In genomic region chr5:302951-303350, GRCh38 we compare ENCODE assay signal across 15 cellular contexts. TPM values are rescaled to one million over a fixed set of nuclear protein-coding genes. Genes with fewer than 3 reads are reported as not detected.
DNase-seq lines count a peak whose midpoint lies in the region; ATAC-seq and TF ChIP-seq lines count a peak whose summit lies in the region.
"Had no signal": no experiment of that assay in that cellular context is flagged by ENCODE, and none has a peak within 500 bp of the region (broad histone marks: within the 10 kb centered on the region; RNA-seq: fewer than 3 reads in every experiment).

No MANE protein-coding gene starts in this region.

- in situ Hi-C loops in GM13977 (cut with MboI; ENCODE audit: low pct_unique_long_range_greater_than_20kb, low sequenced_read_pairs, unreplicated experiment): no loop called here

- H3K79me2 ChIP-seq in GM23338 (replicated peaks; ENCODE audit: insufficient read depth) (peaks cover 9% of the 10 kb centered on the region), OCI-LY1 (ENCODE audit: insufficient read depth, low read length) (no peaks in the 10 kb centered on the region)

- no peaks in the 10 kb centered on the region for H3K27me3 ChIP-seq in GM23338 (ENCODE audit: insufficient read depth)
- no peaks in the 10 kb centered on the region for H3K27me3 ChIP-seq in OCI-LY1 (ENCODE audit: insufficient read depth, low read length)
- no peaks in the 10 kb centered on the region for H3K27me3 ChIP-seq in sigmoid colon

- intact Hi-C loops in left colon (cut with DNase I, micrococcal nuclease): no loop called here
- intact Hi-C loops in sigmoid colon (cut with DNase I): no loop called here

- H3K9me3 Mint-ChIP-seq in GM23338: peaks cover 3% of the 10 kb centered on the region; the same call in 2 of the 3 replicates

- no peak for TF ChIP-seq POLR2A in sigmoid colon (IDR thresholded peaks at IDR 0.05)

- H3K9me3 ChIP-seq in OCI-LY1 (ENCODE audit: low read length): no peaks in the 10 kb centered on the region
- H3K9me3 ChIP-seq in sigmoid colon: no peaks in the 10 kb centered on the region

- peaks cover 10% of the 10 kb centered on the region for H3K36me3 Mint-ChIP-seq in GM23338 (ENCODE audit: low read depth)

- ATAC-seq in GM23338 (no peak), left colon (peak; percentile 50), HG03159 (IDR thresholded peaks at IDR 0.05; ENCODE audit: unreplicated experiment) (no peak)
- ATAC-seq: PC-3, SK-N-SH treated with all-trans-retinoic acid at 6 μM for 48 hours had no signal

- H2AFZ ChIP-seq in GM23338 (no peak overlapping the region), OCI-LY1 (ENCODE audit: low read length) (no peak overlapping the region)
- H2AFZ ChIP-seq: GM23248 had no signal

- peaks cover 43% of the 10 kb centered on the region for H3K4me1 Mint-ChIP-seq in GM23338

- no peak overlapping the region for H3K4me3 Mint-ChIP-seq in GM23338

- WGBS in sigmoid colon, 2 donors: 46 to 70% methylated on average over 9 of the region's 9 CpGs

- H4K20me1 ChIP-seq in GM23338 (replicated peaks; ENCODE audit: insufficient read depth): no peaks in the 10 kb centered on the region; the same call in 1 of the 2 replicates
- H4K20me1 ChIP-seq in OCI-LY1 (ENCODE audit: insufficient read depth, low read length): no peaks in the 10 kb centered on the region

- peaks cover 2% of the 10 kb centered on the region; the same call in 1 of the 2 replicates for H3K4me1 ChIP-seq in GM23338 (ENCODE audit: insufficient read depth)
- H3K4me1 ChIP-seq in OCI-LY1 (ENCODE audit: insufficient read depth, low read length, severe bottlenecking): peaks cover 17% of the 10 kb centered on the region
- no peaks in the 10 kb centered on the region for H3K4me1 ChIP-seq in sigmoid colon

- H3K9ac ChIP-seq in OCI-LY1 (ENCODE audit: low read length): no peak overlapping the region
- H3K9ac ChIP-seq: GM23248 had no signal

- peak overlapping the region; percentile 69 for H3K27ac Mint-ChIP-seq in GM23338

- TF ChIP-seq CTCF in GM23338 (conservative IDR thresholded peaks at IDR 0.05; ENCODE audit: low read depth in 2 of 2) (no peak), OCI-LY1 (IDR thresholded peaks at IDR 0.05; ENCODE audit: low read length) (no peak), sigmoid colon (IDR thresholded peaks at IDR 0.05) (no peak), GM13977 (IDR thresholded peaks at IDR 0.05; ENCODE audit: extremely low read depth, insufficient read depth, missing control alignments) (no peak)

- DNase-seq in GM23338 (ENCODE audit: low spot score) (peak; percentile 35), left colon (no peak), sigmoid colon (peak; percentile 43), ureter (ENCODE audit: low spot score) (no peak), substantia nigra (lab: John Stamatoyannopoulos, UW) (no peak), GM13977 (ENCODE audit: low spot score) (no peak)
- DNase-seq: ACHN, GM23248, NCI-H1092 treated with DMSO at 0.1 percent for 48 hours, PC-3, SIG-M5 had no signal

- H3K36me3 ChIP-seq in GM23338 (ENCODE audit: insufficient read depth) (no peaks in the 10 kb centered on the region), OCI-LY1 (ENCODE audit: insufficient read depth, low read length) (peaks cover 28% of the 10 kb centered on the region), sigmoid colon (peaks cover 0 to 30% (median 5%) of the 10 kb centered on the region in 4 donors)

- no peak overlapping the region for H3K4me3 ChIP-seq in GM23338
- no peak overlapping the region for H3K4me3 ChIP-seq in OCI-LY1 (ENCODE audit: low read depth, low read length, poor library complexity, severe bottlenecking)
- H3K4me3 ChIP-seq in sigmoid colon: no peak overlapping the region
- H3K4me3 ChIP-seq: GM23248 had no signal

- H3F3A ChIP-seq in GM23338 (replicated peaks; ENCODE audit: low read depth) (no peaks in the 10 kb centered on the region), OCI-LY1 (ENCODE audit: insufficient read depth, low read length) (no peaks in the 10 kb centered on the region)

- H3K4me2 ChIP-seq in GM23338 (no peak overlapping the region), OCI-LY1 (ENCODE audit: low read length) (no peak overlapping the region)

- no peak overlapping the region for H3K27ac ChIP-seq in GM23338 (ENCODE audit: low read depth)
- H3K27ac ChIP-seq in OCI-LY1 (ENCODE audit: low read depth, low read length, poor library complexity, severe bottlenecking): peak overlapping the region; percentile 45
- H3K27ac ChIP-seq in sigmoid colon: no peak overlapping the region
- no peak overlapping the region for H3K27ac ChIP-seq in substantia nigra (ENCODE audit: low read depth, low read length, poor library complexity, severe bottlenecking)
- H3K27ac ChIP-seq: C4-2B, GM23248 had no signal

- no peaks in the 10 kb centered on the region for H3K9me2 ChIP-seq in GM23338 (ENCODE audit: insufficient read depth)
- H3K9me2 ChIP-seq in OCI-LY1 (ENCODE audit: low read depth, low read length): no peaks in the 10 kb centered on the region

- peaks cover 1% of the 10 kb centered on the region for H3K27me3 Mint-ChIP-seq in GM23338 (ENCODE audit: insufficient read depth, low read depth, poor library complexity)

- TF ChIP-seq EP300 in sigmoid colon (IDR thresholded peaks at IDR 0.05): no peak

TF ChIP-seq in GM23338, 12 proteins besides CTCF, POLR2A, EP300 and RAD21 (continues in another document):
- TF ChIP-seq STAT1 (IDR thresholded peaks at IDR 0.05; ENCODE audit: unreplicated experiment) (no peak), POLR2AphosphoS5 (IDR thresholded peaks at IDR 0.05; ENCODE audit: low read depth) (no peak), NANOG (IDR thresholded peaks at IDR 0.05; ENCODE audit: borderline replicate concordance) (no peak), ZNF331 (CRISPR knock-in tag; IDR thresholded peaks at IDR 0.05; ENCODE audit: low read depth) (no peak), REST (IDR thresholded peaks at IDR 0.05; ENCODE audit: unreplicated experiment) (no peak), ETS1 (IDR thresholded peaks at IDR 0.05) (no peak)

RNA-seq across cellular contexts. Expression of gene AHRR, which starts 18.6 kb away (rescaled TPM):
- total RNA-seq in GM23338 (2014; rRNA removed; shearing (Covaris generic)): 0.97 and 1.8 TPM in 2 replicates
- polyA plus RNA-seq in GM23338 (2016; fragmentation: Nextera tagmentation; extraction: Ambion mirVana): 0.27 and 0.61 TPM in 2 replicates
- total RNA-seq in left colon: 1 to 10 TPM; 1.6 to 3.3 TPM
- 1 to 10 TPM in 1 of 4 donors, under 1 TPM in 2, not detected in 1; under 0.01 to 1.4 (median 0.68) TPM for total RNA-seq in sigmoid colon
- 1 to 10 TPM in 2 of 3 donors, under 1 TPM in 1; 0.85 to 1.8 (median 1.2) TPM for polyA plus RNA-seq in sigmoid colon
- 7.4 TPM for total RNA-seq in ureter

RNA-seq across cellular contexts. Expression of gene PDCD6, which starts 31.5 kb away (rescaled TPM):
- 80.6 and 80.9 TPM in 2 replicates for total RNA-seq in GM23338 (2014; rRNA removed; shearing (Covaris generic))
- polyA plus RNA-seq in GM23338 (2016; fragmentation: Nextera tagmentation; extraction: Ambion mirVana) (127 and 129 TPM in 2 replicates), sigmoid colon (100 to 1,000 TPM; 174 to 231 (median 182) TPM)
- total RNA-seq in left colon (100 to 1,000 TPM in 1 of 2 donors, 10 to 100 TPM in 1; 95.2 to 118 TPM), sigmoid colon (10 to 100 TPM; 47.6 to 69.1 (median 53.5) TPM), ureter (109 TPM)

Comparison
In these comparisons a context has a peak if more than half of its experiments do, and no peak if none do; other contexts are left out.
1. DNase-seq: peak in GM23338 (single experiment) and sigmoid colon (single experiment); none in left colon (0 of 2), ureter (single experiment), substantia nigra (0 of 49) and GM13977 (single experiment).